In the genomic region with DNA sequence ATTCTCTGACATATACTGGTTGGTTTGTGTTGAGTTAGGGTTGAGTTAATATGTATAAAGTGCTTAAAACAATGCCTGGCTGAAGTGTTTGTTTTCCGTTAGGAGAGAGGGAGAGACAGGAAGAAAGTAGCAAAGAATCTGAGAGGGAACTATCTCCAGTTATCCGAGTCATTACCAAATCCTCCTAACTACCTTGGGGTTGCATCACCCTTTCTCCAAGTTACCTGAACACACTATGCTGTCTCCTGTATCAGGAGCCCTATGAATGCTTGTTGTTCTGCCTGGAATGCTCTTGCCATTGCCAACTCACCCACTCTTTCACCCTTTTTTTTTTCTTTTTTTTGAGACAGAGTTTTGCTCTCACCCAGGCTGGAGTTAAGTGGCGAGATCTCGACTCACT, we compare ENCODE assay signal across 1 cellular context.
TF ChIP-seq lines count a peak whose summit lies in the region.

No MANE protein-coding gene starts in this region.

TF ChIP-seq in HCT116, 20 proteins besides CTCF, POLR2A, EP300 and RAD21:
- TF ChIP-seq, protein P1, sequence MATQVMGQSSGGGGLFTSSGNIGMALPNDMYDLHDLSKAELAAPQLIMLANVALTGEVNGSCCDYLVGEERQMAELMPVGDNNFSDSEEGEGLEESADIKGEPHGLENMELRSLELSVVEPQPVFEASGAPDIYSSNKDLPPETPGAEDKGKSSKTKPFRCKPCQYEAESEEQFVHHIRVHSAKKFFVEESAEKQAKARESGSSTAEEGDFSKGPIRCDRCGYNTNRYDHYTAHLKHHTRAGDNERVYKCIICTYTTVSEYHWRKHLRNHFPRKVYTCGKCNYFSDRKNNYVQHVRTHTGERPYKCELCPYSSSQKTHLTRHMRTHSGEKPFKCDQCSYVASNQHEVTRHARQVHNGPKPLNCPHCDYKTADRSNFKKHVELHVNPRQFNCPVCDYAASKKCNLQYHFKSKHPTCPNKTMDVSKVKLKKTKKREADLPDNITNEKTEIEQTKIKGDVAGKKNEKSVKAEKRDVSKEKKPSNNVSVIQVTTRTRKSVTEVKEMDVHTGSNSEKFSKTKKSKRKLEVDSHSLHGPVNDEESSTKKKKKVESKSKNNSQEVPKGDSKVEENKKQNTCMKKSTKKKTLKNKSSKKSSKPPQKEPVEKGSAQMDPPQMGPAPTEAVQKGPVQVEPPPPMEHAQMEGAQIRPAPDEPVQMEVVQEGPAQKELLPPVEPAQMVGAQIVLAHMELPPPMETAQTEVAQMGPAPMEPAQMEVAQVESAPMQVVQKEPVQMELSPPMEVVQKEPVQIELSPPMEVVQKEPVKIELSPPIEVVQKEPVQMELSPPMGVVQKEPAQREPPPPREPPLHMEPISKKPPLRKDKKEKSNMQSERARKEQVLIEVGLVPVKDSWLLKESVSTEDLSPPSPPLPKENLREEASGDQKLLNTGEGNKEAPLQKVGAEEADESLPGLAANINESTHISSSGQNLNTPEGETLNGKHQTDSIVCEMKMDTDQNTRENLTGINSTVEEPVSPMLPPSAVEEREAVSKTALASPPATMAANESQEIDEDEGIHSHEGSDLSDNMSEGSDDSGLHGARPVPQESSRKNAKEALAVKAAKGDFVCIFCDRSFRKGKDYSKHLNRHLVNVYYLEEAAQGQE (IDR thresholded peaks at IDR 0.05; ENCODE audit: low read depth), result no peak
- 0 out of 2 replicates have a peak, but pooled peaks have one; percentile 22 for TF ChIP-seq CEBPB (IDR thresholded peaks at IDR 0.05; ENCODE audit: low read depth)
